ENCODE assay signal across 1 cellular context in the genomic region with DNA sequence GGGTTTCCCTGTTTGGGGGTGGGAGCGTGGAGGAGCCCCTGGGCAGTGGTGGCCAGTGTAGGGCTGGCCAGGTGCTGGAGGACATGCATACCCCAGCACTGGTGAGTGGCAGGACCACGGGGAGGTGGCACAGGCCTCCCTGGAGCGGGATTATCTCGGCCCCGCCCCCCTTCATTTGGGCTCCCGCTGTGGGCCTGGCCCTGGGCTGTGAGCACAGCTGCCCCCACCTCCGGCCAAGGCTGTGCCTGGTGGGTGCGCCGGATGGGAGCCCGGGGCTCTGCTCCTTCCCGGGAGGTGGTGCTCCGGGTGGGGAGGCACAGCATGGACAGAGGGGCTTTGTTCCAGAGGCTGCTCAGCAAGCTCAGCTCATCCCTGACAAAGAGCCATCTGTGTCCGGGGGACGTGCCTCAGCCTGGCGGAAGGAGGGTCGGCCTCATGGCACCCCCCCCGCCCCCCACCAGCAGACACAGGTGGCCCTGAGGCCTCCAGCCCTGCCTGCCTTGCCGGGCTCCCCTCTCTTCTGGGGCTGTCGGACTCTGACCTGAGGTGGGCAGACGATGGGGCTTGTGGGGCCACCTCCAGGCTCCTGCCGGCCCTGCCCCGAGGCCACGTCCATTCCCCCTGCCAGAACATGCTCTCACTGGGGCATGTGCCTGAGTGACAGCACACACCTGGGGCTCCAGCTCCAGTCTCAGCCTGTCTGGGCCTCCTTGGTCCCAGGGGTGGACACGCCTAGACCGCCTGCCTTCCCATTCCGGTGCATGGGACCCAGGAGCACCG.
TF ChIP-seq lines count a peak whose summit lies in the region.

No MANE protein-coding gene starts in this region.

TF ChIP-seq in HepG2, 621 proteins besides CTCF, POLR2A, EP300 and RAD21 (continued from another document and continues in another):
- TF ChIP-seq, protein P1, sequence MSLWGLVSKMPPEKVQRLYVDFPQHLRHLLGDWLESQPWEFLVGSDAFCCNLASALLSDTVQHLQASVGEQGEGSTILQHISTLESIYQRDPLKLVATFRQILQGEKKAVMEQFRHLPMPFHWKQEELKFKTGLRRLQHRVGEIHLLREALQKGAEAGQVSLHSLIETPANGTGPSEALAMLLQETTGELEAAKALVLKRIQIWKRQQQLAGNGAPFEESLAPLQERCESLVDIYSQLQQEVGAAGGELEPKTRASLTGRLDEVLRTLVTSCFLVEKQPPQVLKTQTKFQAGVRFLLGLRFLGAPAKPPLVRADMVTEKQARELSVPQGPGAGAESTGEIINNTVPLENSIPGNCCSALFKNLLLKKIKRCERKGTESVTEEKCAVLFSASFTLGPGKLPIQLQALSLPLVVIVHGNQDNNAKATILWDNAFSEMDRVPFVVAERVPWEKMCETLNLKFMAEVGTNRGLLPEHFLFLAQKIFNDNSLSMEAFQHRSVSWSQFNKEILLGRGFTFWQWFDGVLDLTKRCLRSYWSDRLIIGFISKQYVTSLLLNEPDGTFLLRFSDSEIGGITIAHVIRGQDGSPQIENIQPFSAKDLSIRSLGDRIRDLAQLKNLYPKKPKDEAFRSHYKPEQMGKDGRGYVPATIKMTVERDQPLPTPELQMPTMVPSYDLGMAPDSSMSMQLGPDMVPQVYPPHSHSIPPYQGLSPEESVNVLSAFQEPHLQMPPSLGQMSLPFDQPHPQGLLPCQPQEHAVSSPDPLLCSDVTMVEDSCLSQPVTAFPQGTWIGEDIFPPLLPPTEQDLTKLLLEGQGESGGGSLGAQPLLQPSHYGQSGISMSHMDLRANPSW (CRISPR knock-in tag; IDR thresholded peaks at IDR 0.05; ENCODE audit: borderline replicate concordance) = no peak
- no peak for TF ChIP-seq ZBTB39 (CRISPR knock-in tag; IDR thresholded peaks at IDR 0.05)
- TF ChIP-seq, protein P2, sequence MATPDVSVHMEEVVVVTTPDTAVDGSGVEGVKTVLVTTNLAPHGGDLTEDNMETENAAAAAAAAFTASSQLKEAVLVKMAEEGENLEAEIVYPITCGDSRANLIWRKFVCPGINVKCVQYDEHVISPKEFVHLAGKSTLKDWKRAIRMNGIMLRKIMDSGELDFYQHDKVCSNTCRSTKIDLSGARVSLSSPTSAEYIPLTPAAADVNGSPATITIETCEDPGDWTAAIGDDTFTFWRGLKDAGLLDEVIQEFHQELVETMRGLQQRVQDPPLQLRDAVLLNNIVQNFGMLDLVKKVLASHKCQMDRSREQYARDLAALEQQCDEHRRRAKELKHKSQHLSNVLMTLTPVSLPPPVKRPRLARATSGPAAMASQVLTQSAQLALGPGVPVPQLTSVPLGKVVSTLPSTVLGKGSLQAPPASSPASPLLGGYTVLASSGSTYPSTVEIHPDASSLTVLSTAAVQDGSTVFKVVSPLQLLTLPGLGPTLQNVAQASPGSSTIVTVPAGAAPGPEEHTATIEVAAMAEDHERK (CRISPR knock-in tag; IDR thresholded peaks at IDR 0.05; ENCODE audit: low read depth) = no peak
- peak; percentile 83; the same call in 1 of the 2 replicates for TF ChIP-seq ZNF761 (CRISPR knock-in tag; conservative IDR thresholded peaks at IDR 0.05)
- no peak for TF ChIP-seq ZNF10 (CRISPR knock-in tag; IDR thresholded peaks at IDR 0.05; ENCODE audit: borderline replicate concordance, low read depth)
- 0 out of 2 replicates have a peak, but pooled peaks have one; percentile 42 for TF ChIP-seq NFE2L1 (CRISPR knock-in tag; IDR thresholded peaks at IDR 0.05; ENCODE audit: borderline replicate concordance)
- peak; percentile 65; the same call in 1 of the 2 replicates for TF ChIP-seq NR1H2 (CRISPR knock-in tag; IDR thresholded peaks at IDR 0.05; ENCODE audit: borderline replicate concordance, low read depth)
- peak; percentile 65; the same call in 1 of the 2 replicates for TF ChIP-seq ZNF709 (CRISPR knock-in tag; IDR thresholded peaks at IDR 0.05)
- 0 out of 2 replicates have a peak, but pooled peaks have one; percentile 70 for TF ChIP-seq ZNF431 (CRISPR knock-in tag; IDR thresholded peaks at IDR 0.05; ENCODE audit: borderline replicate concordance, low read depth)
- no peak for TF ChIP-seq ZNF318 (CRISPR knock-in tag; IDR thresholded peaks at IDR 0.05)
- peak; percentile 29; the same call in 1 of the 2 replicates for TF ChIP-seq NR2F2 (IDR thresholded peaks at IDR 0.05; ENCODE audit: borderline replicate concordance, low read depth)
- peak; percentile 97 for TF ChIP-seq AKAP8 (CRISPR knock-in tag; IDR thresholded peaks at IDR 0.05)
- TF ChIP-seq ZNF496 (CRISPR knock-in tag; IDR thresholded peaks at IDR 0.05; ENCODE audit: insufficient replicate concordance) = no peak
- no peak; the same call in 1 of the 2 replicates for TF ChIP-seq MIER2 (CRISPR knock-in tag; IDR thresholded peaks at IDR 0.05)
- no peak for TF ChIP-seq TRIM22 (IDR thresholded peaks at IDR 0.05)
- TF ChIP-seq, protein P3, sequence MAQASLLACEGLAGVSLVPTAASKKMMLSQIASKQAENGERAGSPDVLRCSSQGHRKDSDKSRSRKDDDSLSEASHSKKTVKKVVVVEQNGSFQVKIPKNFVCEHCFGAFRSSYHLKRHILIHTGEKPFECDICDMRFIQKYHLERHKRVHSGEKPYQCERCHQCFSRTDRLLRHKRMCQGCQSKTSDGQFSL (CRISPR knock-in tag; IDR thresholded peaks at IDR 0.05) = peak; percentile 90
- peak; percentile 11; the same call in 1 of the 2 replicates for TF ChIP-seq STAG1 (CRISPR knock-in tag; IDR thresholded peaks at IDR 0.05)
- TF ChIP-seq PHF20 (CRISPR knock-in tag; IDR thresholded peaks at IDR 0.05) = peak; percentile 28; the same call in 1 of the 2 replicates
- TF ChIP-seq E2F2 (CRISPR knock-in tag; IDR thresholded peaks at IDR 0.05; ENCODE audit: borderline replicate concordance) = no peak
- TF ChIP-seq NBN (conservative IDR thresholded peaks at IDR 0.05) = no peak
- TF ChIP-seq CCAR2 (optimal IDR thresholded peaks at IDR 0.05; ENCODE audit: low read depth, low read length) = no peak
- TF ChIP-seq FIP1L1 (IDR thresholded peaks at IDR 0.05; ENCODE audit: borderline replicate concordance, insufficient read depth, low read depth, low read length) = no peak
- TF ChIP-seq, protein P4, sequence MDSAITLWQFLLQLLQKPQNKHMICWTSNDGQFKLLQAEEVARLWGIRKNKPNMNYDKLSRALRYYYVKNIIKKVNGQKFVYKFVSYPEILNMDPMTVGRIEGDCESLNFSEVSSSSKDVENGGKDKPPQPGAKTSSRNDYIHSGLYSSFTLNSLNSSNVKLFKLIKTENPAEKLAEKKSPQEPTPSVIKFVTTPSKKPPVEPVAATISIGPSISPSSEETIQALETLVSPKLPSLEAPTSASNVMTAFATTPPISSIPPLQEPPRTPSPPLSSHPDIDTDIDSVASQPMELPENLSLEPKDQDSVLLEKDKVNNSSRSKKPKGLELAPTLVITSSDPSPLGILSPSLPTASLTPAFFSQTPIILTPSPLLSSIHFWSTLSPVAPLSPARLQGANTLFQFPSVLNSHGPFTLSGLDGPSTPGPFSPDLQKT (CRISPR knock-in tag; IDR thresholded peaks at IDR 0.05; ENCODE audit: borderline replicate concordance) = no peak
- TF ChIP-seq ZNF883 (CRISPR knock-in tag; IDR thresholded peaks at IDR 0.05; ENCODE audit: not compliant biosample characterization) = no peak
- TF ChIP-seq THAP7 (CRISPR knock-in tag; IDR thresholded peaks at IDR 0.05) = peak; percentile 40; the same call in 1 of the 2 replicates
- no peak for TF ChIP-seq ZNF354B (CRISPR knock-in tag; IDR thresholded peaks at IDR 0.05)
- 0 out of 2 replicates have a peak, but pooled peaks have one; percentile 33 for TF ChIP-seq SIX4 (CRISPR knock-in tag; IDR thresholded peaks at IDR 0.05)
